In genomic region chr1:180435566-180435965, GRCh38 we compare ENCODE assay signal across 16 cellular contexts.
DNase-seq lines count a peak whose midpoint lies in the region; ATAC-seq and TF ChIP-seq lines count a peak whose summit lies in the region.
"Had no signal": no experiment of that assay in that cellular context is flagged by ENCODE, and none has a peak within 500 bp of the region (broad histone marks: within the 10 kb centered on the region; RNA-seq: fewer than 3 reads in every experiment).

No MANE protein-coding gene starts in this region.

- POLR2A ChIA-PET in activated CD8-positive, alpha-beta T cell treated with anti-CD3 and anti-CD28 coated beads for 36 hours (lab: Charles Lee), result no interaction called here

- H3K9me3 ChIP-seq in gastrocnemius medialis, result no peaks in the 10 kb centered on the region
- H3K9me3 ChIP-seq: Caco-2 had no signal

- TF ChIP-seq POLR2A in gastrocnemius medialis (IDR thresholded peaks at IDR 0.05), result no peak

- in situ Hi-C loops in gastrocnemius medialis (cut with MboI; ENCODE audit: low sequenced_read_pairs in 4 of 4), result no loop called here

- H3K4me3 ChIP-seq in gastrocnemius medialis, result peak overlapping the region in 2 of 4 donors; percentile 10 to 16
- H3K4me3 ChIP-seq: GM23338, HAP-1 had no signal

- H3K27me3 Mint-ChIP-seq in activated CD8-positive, alpha-beta T cell treated with anti-CD3 and anti-CD28 coated beads for 36 hours, result no peaks in the 10 kb centered on the region
- H3K27me3 Mint-ChIP-seq: CD4-positive, CD25-positive, alpha-beta regulatory T cell had no signal

- no peaks in the 10 kb centered on the region for H3K36me3 ChIP-seq in gastrocnemius medialis
- H3K36me3 ChIP-seq: HAP-1 had no signal

- no peak for TF ChIP-seq CTCF in gastrocnemius medialis (IDR thresholded peaks at IDR 0.05 in 4 of 5, conservative IDR thresholded peaks at IDR 0.05 in 1 of 5)
- TF ChIP-seq CTCF in activated CD8-positive, alpha-beta T cell treated with anti-CD3 and anti-CD28 coated beads for 36 hours (IDR thresholded peaks at IDR 0.05), result no peak

- H3K27me3 ChIP-seq in gastrocnemius medialis, result no peaks in the 10 kb centered on the region

- H3K36me3 Mint-ChIP-seq in activated CD8-positive, alpha-beta T cell treated with anti-CD3 and anti-CD28 coated beads for 36 hours (ENCODE audit: low read depth), result peaks cover 49% of the 10 kb centered on the region

- no peak overlapping the region for H3K27ac Mint-ChIP-seq in activated CD8-positive, alpha-beta T cell treated with anti-CD3 and anti-CD28 coated beads for 36 hours
- H3K27ac Mint-ChIP-seq: CD4-positive, CD25-positive, alpha-beta regulatory T cell; CD8-positive, alpha-beta T cell; GM23338; HFFc6 had no signal

- ATAC-seq in gastrocnemius medialis (peak; percentile 82 to 98), HG03432 (IDR thresholded peaks at IDR 0.05; ENCODE audit: unreplicated experiment) (no peak)
- no peak for ATAC-seq in activated CD8-positive, alpha-beta T cell treated with anti-CD3 and anti-CD28 coated beads for 36 hours
- ATAC-seq: CD8-positive, alpha-beta T cell; GM23338 had no signal

- no peak overlapping the region for H3K4me3 Mint-ChIP-seq in activated CD8-positive, alpha-beta T cell treated with anti-CD3 and anti-CD28 coated beads for 36 hours
- H3K4me3 Mint-ChIP-seq: CD4-positive, CD25-positive, alpha-beta regulatory T cell; CD8-positive, alpha-beta T cell; GM23338; HFFc6 had no signal

- CTCF ChIA-PET in activated CD8-positive, alpha-beta T cell treated with anti-CD3 and anti-CD28 coated beads for 36 hours (lab: Charles Lee), result interaction anchor here (0.6 to 1.9 kb wide), 3 partner anchors 20 to 708 kb away, joined by 4 to 6 read pairs (median 4); no protein-coding TSS in a partner anchor

- peaks cover 5% of the 10 kb centered on the region for H3K4me1 Mint-ChIP-seq in activated CD8-positive, alpha-beta T cell treated with anti-CD3 and anti-CD28 coated beads for 36 hours (ENCODE audit: low read depth)

- H3K4me1 ChIP-seq in gastrocnemius medialis, result peaks cover 4 to 10% of the 10 kb centered on the region in 2 donors

- intact Hi-C loops in gastrocnemius medialis (cut with DNase I; ENCODE audit: low total_unique reads), result no loop called here
- intact Hi-C loops in activated CD8-positive, alpha-beta T cell treated with anti-CD3 and anti-CD28 coated beads for 36 hours (cut with micrococcal nuclease), result no loop called here

- H3K9me3 Mint-ChIP-seq in activated CD8-positive, alpha-beta T cell treated with anti-CD3 and anti-CD28 coated beads for 36 hours, result peaks cover 8% of the 10 kb centered on the region
- H3K9me3 Mint-ChIP-seq: CD8-positive, alpha-beta T cell; HFFc6 had no signal

- H3K27ac ChIP-seq in gastrocnemius medialis, result peak overlapping the region in 3 of 4 donors; percentile 49 to 65 (median 60)

- peak; percentile 17 to 56 for DNase-seq in NCI-H524 (lab: John Stamatoyannopoulos, UW)
- peak; percentile 19 for DNase-seq in kidney tubule cell (ENCODE audit: low spot score)
- peak; percentile 29 to 59 for DNase-seq in gastrocnemius medialis
- no peak for DNase-seq in activated CD8-positive, alpha-beta T cell treated with anti-CD3 and anti-CD28 coated beads for 36 hours
- no peak for DNase-seq in H4 (ENCODE audit: low spot score)
- no peak for DNase-seq in CD1c-positive myeloid dendritic cell (ENCODE audit: extremely low spot score)
- DNase-seq: C1 segment of cervical spinal cord; Caco-2; CD4-positive, CD25-positive, alpha-beta regulatory T cell; CD8-positive, alpha-beta T cell; DMS153; DND-41; HFFc6 had no signal

Comparison
In these comparisons a context has a peak if more than half of its experiments do, and no peak if none do; other contexts are left out.
1. DNase-seq: peak in NCI-H524 (2 of 2), kidney tubule cell (single experiment) and gastrocnemius medialis (2 of 2); none in activated CD8-positive, alpha-beta T cell treated with anti-CD3 and anti-CD28 coated beads for 36 hours (single experiment), H4 (single experiment) and CD1c-positive myeloid dendritic cell (single experiment).
2. ATAC-seq: peak in gastrocnemius medialis (2 of 2); none in activated CD8-positive, alpha-beta T cell treated with anti-CD3 and anti-CD28 coated beads for 36 hours (single experiment) and HG03432 (single experiment).